ENCODE assay signal across 8 cellular contexts in genomic region chr2:32008811-32009478, GRCh38. TPM values are rescaled to one million over a fixed set of nuclear protein-coding genes. Genes with fewer than 3 reads are reported as not detected.
A peak's percentile ranks its signal among the peaks of the same experiment; 100 is the strongest.
DNase-seq lines count a peak whose midpoint lies in the region; ATAC-seq, FAIRE-seq and TF ChIP-seq lines count a peak whose summit lies in the region.

No MANE protein-coding gene starts in this region.

- no peak for TF ChIP-seq RAD21 in A549 (conservative IDR thresholded peaks at IDR 0.05 in 1 of 2, IDR thresholded peaks at IDR 0.05 in 1 of 2)

- H3K27ac Mint-ChIP-seq in dendritic cell treated with granulocyte-macrophage colony-stimulating factor and Interleukin-4, amounts not matched to agents 40 ng/mL and 50 ng/mL, for 4 days: peak overlapping the region; percentile 92

- peaks cover 54% of the 10 kb centered on the region for H3K4me1 Mint-ChIP-seq in dendritic cell treated with granulocyte-macrophage colony-stimulating factor and Interleukin-4, amounts not matched to agents 40 ng/mL and 50 ng/mL, for 4 days (ENCODE audit: low read depth)

- no peaks in the 10 kb centered on the region for H3K9me3 Mint-ChIP-seq in dendritic cell treated with granulocyte-macrophage colony-stimulating factor and Interleukin-4, amounts not matched to agents 40 ng/mL and 50 ng/mL, for 4 days

- H3K27ac ChIP-seq in A549 (peak overlapping the region; percentile 97 to 99), muscle layer of colon (ENCODE audit: low read depth, low read length) (peak overlapping the region; percentile 77), uterus (peak overlapping the region; percentile 75 to 96)

- WGBS in A549 (ENCODE audit: missing lambda C conversion rate): 2% methylated on average over 9 of the region's 9 CpGs

- CTCF ChIA-PET in A549 (lab: Yijun Ruan, JAX): interaction anchor here (0.8 to 2.3 kb wide), 6 partner anchors 10 to 278 kb away, joined by 3 to 10 read pairs (median 3); no protein-coding TSS in a partner anchor

- DNase-seq in A549 (ENCODE audit: low read depth in 1 of 2, low spot score in 1 of 2) (no peak), ELR (ENCODE audit: low read depth) (peak; percentile 50), RPMI7951 (ENCODE audit: low read depth) (peak; percentile 15), uterus (no peak), activated gamma-delta T cell (lab: John Stamatoyannopoulos, UW) (no peak)

- peaks cover 23% of the 10 kb centered on the region for H3K36me3 Mint-ChIP-seq in dendritic cell treated with granulocyte-macrophage colony-stimulating factor and Interleukin-4, amounts not matched to agents 40 ng/mL and 50 ng/mL, for 4 days (ENCODE audit: low read depth)

- H3K9me3 ChIP-seq in A549 (no peaks in the 10 kb centered on the region), muscle layer of colon (ENCODE audit: low read length) (no peaks in the 10 kb centered on the region), uterus (no peaks in the 10 kb centered on the region)

- POLR2A ChIA-PET in A549 (lab: Yijun Ruan, JAX): interaction anchor here (0.6 to 1.6 kb wide), 5 partner anchors 12 to 157 kb away, joined by 3 to 12 read pairs (median 8); partner anchors contain the start of genes DPY30, SLC30A6 and SPAST

- FAIRE-seq in A549 (lab: Jason Lieb, UNC): no peak

- intact Hi-C loops in dendritic cell treated with granulocyte-macrophage colony-stimulating factor and Interleukin-4, amounts not matched to agents 40 ng/mL and 50 ng/mL, for 4 days (cut with micrococcal nuclease): loop anchor here (2.0 to 5.0 kb wide), 3 partner anchors 28 to 62 kb away; no protein-coding TSS in a partner anchor
- intact Hi-C loops in uterus (cut with DNase I; ENCODE audit: low total_unique reads): no loop called here

- H3K4me1 ChIP-seq in A549 (peaks cover 43% of the 10 kb centered on the region), muscle layer of colon (ENCODE audit: insufficient read depth, low read length) (peaks cover 14% of the 10 kb centered on the region), uterus (peaks cover 5 to 16% of the 10 kb centered on the region in 2 donors)

- TF ChIP-seq POLR2A in A549 (IDR thresholded peaks at IDR 0.05; ENCODE audit: low read length) (no peak), uterus (IDR thresholded peaks at IDR 0.05) (no peak)

- TF ChIP-seq CTCF in A549 (IDR thresholded peaks at IDR 0.05) (no peak), uterus (IDR thresholded peaks at IDR 0.05) (no peak)

- H3K27me3 Mint-ChIP-seq in dendritic cell treated with granulocyte-macrophage colony-stimulating factor and Interleukin-4, amounts not matched to agents 40 ng/mL and 50 ng/mL, for 4 days: no peaks in the 10 kb centered on the region

- ATAC-seq in A549: peak in 1 of 2 experiments; percentile 4; a peak in 3 of 6 replicates
- ATAC-seq in HG03469 (IDR thresholded peaks at IDR 0.05; ENCODE audit: unreplicated experiment): no peak

- no peaks in the 10 kb centered on the region for H3K36me3 ChIP-seq in muscle layer of colon (ENCODE audit: insufficient read depth, low read length)
- H3K36me3 ChIP-seq in uterus: no peaks in the 10 kb centered on the region

- peak overlapping the region; percentile 98 for H3K4me3 Mint-ChIP-seq in dendritic cell treated with granulocyte-macrophage colony-stimulating factor and Interleukin-4, amounts not matched to agents 40 ng/mL and 50 ng/mL, for 4 days

- peak overlapping the region; percentile 85 for H3K4me2 ChIP-seq in A549

- H3K27me3 ChIP-seq in muscle layer of colon (ENCODE audit: control insufficient read depth in 1 of 2, insufficient read depth in 2 of 2, low read length in 2 of 2) (no peaks in the 10 kb centered on the region), uterus (no peaks in the 10 kb centered on the region)

- H3K9ac ChIP-seq in muscle layer of colon (ENCODE audit: low read length): peak overlapping the region; percentile 22

- H3K4me3 ChIP-seq in A549 (peak overlapping the region; percentile 96), muscle layer of colon (ENCODE audit: low read depth in 1 of 2, low read length in 2 of 2) (peak overlapping the region; percentile 55 to 74), uterus (peak overlapping the region; percentile 56 to 82)

- no peak for TF ChIP-seq EP300 in A549 (IDR thresholded peaks at IDR 0.05)

TF ChIP-seq in A549, 52 proteins besides CTCF, POLR2A, EP300 and RAD21:
- TF ChIP-seq SMC3 (IDR thresholded peaks at IDR 0.05): 0 out of 3 replicates have a peak, but pooled peaks have one; percentile 4
- TF ChIP-seq EHMT2 (IDR thresholded peaks at IDR 0.05; ENCODE audit: low read depth): no peak

RNA-seq across cellular contexts. Expression of gene MEMO1, which starts 1.9 kb away (rescaled TPM):
- polyA plus RNA-seq in A549 (2011; rRNA removed) (72.9 and 87.0 TPM in 2 replicates), A549 (2017; fragmentation: RNase III; extraction: RNeasy Plus Mini Kit Qiagen cat#74134 plus additional on column Dnase treatment) (77.3 to 91.6 TPM (median 80.2 TPM) in 3 replicates)
- polyA plus RNA-seq in A549 (2012; cell fraction: cytosol; rRNA removed): 67.5 and 84.5 TPM in 2 replicates
- 39.3 and 39.5 TPM in 2 replicates for polyA plus RNA-seq in A549 (2012; cell fraction: nucleus; rRNA removed)
- 44.7 and 54.5 TPM in 2 replicates for polyA minus RNA-seq in A549 (2011; rRNA and poly(A)+ RNA removed)
- total RNA-seq in RPMI7951 (2014; rRNA removed; shearing (Covaris generic)): 74.3 and 78.6 TPM in 2 replicates
- 10 to 100 TPM in 3 of 4 donors, 1 to 10 TPM in 1; 7.9 to 51.1 (median 23.3) TPM for total RNA-seq in uterus

RNA-seq across cellular contexts. Expression of gene DPY30, which starts 30.7 kb away (rescaled TPM):
- polyA plus RNA-seq in A549 (2011; rRNA removed): 176 and 239 TPM in 2 replicates
- 108 and 161 TPM in 2 replicates for polyA plus RNA-seq in A549 (2012; cell fraction: cytosol; rRNA removed)
- 33.7 and 52.3 TPM in 2 replicates for polyA plus RNA-seq in A549 (2012; cell fraction: nucleus; rRNA removed)
- 142 to 155 TPM (median 153 TPM) in 3 replicates for polyA plus RNA-seq in A549 (2017; fragmentation: RNase III; extraction: RNeasy Plus Mini Kit Qiagen cat#74134 plus additional on column Dnase treatment)
- polyA minus RNA-seq in A549 (2011; rRNA and poly(A)+ RNA removed): 17.8 and 23.9 TPM in 2 replicates
- total RNA-seq in RPMI7951 (2014; rRNA removed; shearing (Covaris generic)): 149 and 158 TPM in 2 replicates
- total RNA-seq in uterus: 100 to 1,000 TPM in 1 of 4 donors, 10 to 100 TPM in 3; 37.1 to 165 (median 43.4) TPM

RNA-seq across cellular contexts. Expression of gene SPAST, which starts 54.4 kb away (rescaled TPM):
- polyA plus RNA-seq in A549 (2011; rRNA removed) (31.1 and 36.3 TPM in 2 replicates), A549 (2017; fragmentation: RNase III; extraction: RNeasy Plus Mini Kit Qiagen cat#74134 plus additional on column Dnase treatment) (18.3 to 19.1 TPM (median 18.7 TPM) in 3 replicates)
- polyA plus RNA-seq in A549 (2012; cell fraction: cytosol; rRNA removed): 5.3 and 6.0 TPM in 2 replicates
- 2.6 and 3.6 TPM in 2 replicates for polyA plus RNA-seq in A549 (2012; cell fraction: nucleus; rRNA removed)
- 14.4 and 15.4 TPM in 2 replicates for polyA minus RNA-seq in A549 (2011; rRNA and poly(A)+ RNA removed)
- 19.9 and 23.6 TPM in 2 replicates for total RNA-seq in RPMI7951 (2014; rRNA removed; shearing (Covaris generic))
- total RNA-seq in uterus: 10 to 100 TPM; 10.8 to 58.1 (median 21.4) TPM

Comparison
In these comparisons a context has a peak if more than half of its experiments do, and no peak if none do; other contexts are left out.
1. DNase-seq: peak in ELR (single experiment) and RPMI7951 (single experiment); none in A549 (0 of 2), uterus (0 of 2) and activated gamma-delta T cell (single experiment).
2. Peak in every context shown above with its lines, with median percentiles within 50 percentile points of each other: H3K27ac ChIP-seq and H3K4me3 ChIP-seq.